ENCODE assay signal across 8 cellular contexts in the genomic region with DNA sequence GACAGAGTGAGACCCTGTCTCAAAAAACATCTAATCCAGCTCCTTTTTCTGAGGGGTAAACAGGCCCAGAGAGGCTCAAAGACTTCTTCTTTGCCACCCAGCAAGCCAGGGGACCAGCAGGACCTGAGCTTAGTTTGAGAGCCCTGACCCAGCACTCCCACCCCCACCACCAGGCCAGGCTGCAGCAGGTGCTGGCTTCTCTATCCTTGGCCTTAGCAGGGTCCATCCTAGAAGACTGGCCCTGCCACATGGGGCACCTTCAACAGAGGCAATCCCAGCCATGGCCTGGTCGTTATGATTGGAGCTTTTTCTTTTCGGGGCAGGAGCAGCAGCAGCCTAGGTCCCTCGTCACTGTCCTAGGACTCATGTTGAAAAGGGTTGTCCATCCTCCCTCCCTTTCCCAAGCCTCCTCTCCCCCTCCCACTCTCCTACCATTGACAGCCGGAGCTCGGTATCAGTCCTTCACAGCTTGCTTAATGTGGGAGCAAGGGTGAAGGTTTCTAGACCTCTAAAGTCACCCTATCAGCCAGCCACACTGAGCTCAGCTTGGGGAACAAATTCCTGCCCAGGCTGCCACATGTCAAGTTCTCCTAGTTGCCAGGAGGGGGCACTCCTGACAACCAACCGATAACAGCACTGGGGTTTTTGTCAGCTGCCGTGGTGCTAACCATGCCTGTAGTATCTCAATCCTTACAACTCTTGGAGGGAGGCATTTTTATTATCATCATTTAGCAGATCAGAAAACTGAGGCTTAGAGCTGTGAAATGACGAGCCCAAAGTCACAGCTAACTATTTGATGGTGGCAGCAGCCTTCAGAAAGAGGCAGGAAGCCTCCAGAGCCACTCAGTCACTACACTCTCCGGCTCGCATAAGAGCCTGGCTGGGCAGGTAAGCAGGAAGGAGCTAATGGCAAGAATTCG. TPM values are rescaled to one million over a fixed set of nuclear protein-coding genes. Genes with fewer than 3 reads are reported as not detected.
DNase-seq lines count a peak whose midpoint lies in the region; ATAC-seq and TF ChIP-seq lines count a peak whose summit lies in the region.

No MANE protein-coding gene starts in this region.

- peak overlapping the region; percentile 70 for H3K27ac Mint-ChIP-seq in CD8-positive, alpha-beta T cell

- peaks cover 43% of the 10 kb centered on the region for H3K36me3 Mint-ChIP-seq in CD8-positive, alpha-beta T cell

- no peak overlapping the region for H3K4me3 ChIP-seq in CD8-positive, alpha-beta T cell (ENCODE audit: low read depth, low read length)

- H3K4me1 ChIP-seq in CD8-positive, alpha-beta T cell (ENCODE audit: insufficient read depth, low read length): peaks cover 6% of the 10 kb centered on the region

- POLR2A ChIA-PET in CD8-positive, alpha-beta T cell (lab: Charles Lee): interaction anchor here (0.6 to 2.5 kb wide), 7 partner anchors 10 to 148 kb away, joined by 3 to 11 read pairs (median 5); a partner anchor contains a TSS

- TF ChIP-seq CTCF in CD8-positive, alpha-beta T cell (IDR thresholded peaks at IDR 0.05): peak; percentile 79

- no peak overlapping the region for H3K27ac ChIP-seq in CD8-positive, alpha-beta T cell (ENCODE audit: low read depth, low read length)

- H3K27me3 ChIP-seq in CD8-positive, alpha-beta T cell (ENCODE audit: insufficient read depth, low read length): no peaks in the 10 kb centered on the region

- peaks cover 22% of the 10 kb centered on the region for H3K4me1 Mint-ChIP-seq in CD8-positive, alpha-beta T cell (ENCODE audit: low read depth)

- peak; percentile 94 for ATAC-seq in CD8-positive, alpha-beta T cell

- no peaks in the 10 kb centered on the region for H3K9me3 ChIP-seq in CD8-positive, alpha-beta T cell (ENCODE audit: low read length)

- H3K9me3 Mint-ChIP-seq in CD8-positive, alpha-beta T cell: no peaks in the 10 kb centered on the region

- DNase-seq in CD8-positive, alpha-beta T cell: peak in 6 of 7 experiments; percentile 32 to 67 (median 56)
- peak; percentile 67 for DNase-seq in H4 (ENCODE audit: low spot score)
- peak; percentile 13 for DNase-seq in NCI-H510A (lab: John Stamatoyannopoulos, UW)
- DNase-seq in activated CD4-positive, alpha-beta T cell treated with anti-CD3 and anti-CD28 coated beads for 4 hours: peak; percentile 52 to 54
- peak; percentile 75 for DNase-seq in ecto neural progenitor cell (ENCODE audit: low spot score)
- peak; percentile 82 to 85 for DNase-seq in lung microvascular endothelial cell (ENCODE audit: low read depth in 2 of 2)
- peak; percentile 27 for DNase-seq in stimulated activated CD8-positive, alpha-beta memory T cell treated with anti-CD3 and anti-CD28 coated beads, Interleukin-15, amount 100 ng/mL, for 1 hour (ENCODE audit: low read depth)
- no peak for DNase-seq in NCI-H2029 treated with DMSO at 0.1 percent for 48 hours (lab: John Stamatoyannopoulos, UW)

- H3K36me3 ChIP-seq in CD8-positive, alpha-beta T cell (ENCODE audit: insufficient read depth, low read length): peaks cover 17% of the 10 kb centered on the region

- H3K4me3 Mint-ChIP-seq in CD8-positive, alpha-beta T cell: peak overlapping the region; percentile 49

- intact Hi-C loops in CD8-positive, alpha-beta T cell (cut with DNase I, micrococcal nuclease): loop anchor here (1.0 to 5.0 kb wide), 4 partner anchors 10 to 117 kb away; a partner anchor contains a TSS

- CTCF ChIA-PET in CD8-positive, alpha-beta T cell (lab: Charles Lee): interaction anchor here (0.7 to 4.1 kb wide), 22 partner anchors 9 to 172 kb away, joined by 3 to 52 read pairs (median 4); a partner anchor contains a TSS

- H3K27me3 Mint-ChIP-seq in CD8-positive, alpha-beta T cell (ENCODE audit: low read depth): no peaks in the 10 kb centered on the region

RNA-seq across cellular contexts. Expression of a gene that starts 11.2 kb away (rescaled TPM):
- 10 to 100 TPM; 28.6 to 30.8 TPM for total RNA-seq in CD8-positive, alpha-beta T cell
- total RNA-seq in H4 (2014; rRNA removed; shearing (Covaris generic)): 179 and 180 TPM in 2 replicates
- 42.1 and 55.8 TPM in 2 replicates for total RNA-seq in lung microvascular endothelial cell

RNA-seq across cellular contexts. Expression of a gene that starts 11.2 kb away (rescaled TPM):
- under 1 TPM; 0.53 to 0.60 TPM for total RNA-seq in CD8-positive, alpha-beta T cell
- total RNA-seq in H4 (2014; rRNA removed; shearing (Covaris generic)): 9.4 and 11.9 TPM in 2 replicates
- total RNA-seq in lung microvascular endothelial cell: 0.79 and 1.5 TPM in 2 replicates

RNA-seq across cellular contexts. Expression of a gene that starts 15.9 kb away (rescaled TPM):
- 1 to 10 TPM; 9.0 to 9.4 TPM for total RNA-seq in CD8-positive, alpha-beta T cell
- 21.0 and 22.3 TPM in 2 replicates for total RNA-seq in H4 (2014; rRNA removed; shearing (Covaris generic))
- total RNA-seq in lung microvascular endothelial cell: 15.3 and 18.5 TPM in 2 replicates

RNA-seq across cellular contexts. Expression of a gene that starts 35.5 kb away (rescaled TPM):
- 10 to 100 TPM; 59.1 to 59.9 TPM for total RNA-seq in CD8-positive, alpha-beta T cell
- 201 and 234 TPM in 2 replicates for total RNA-seq in H4 (2014; rRNA removed; shearing (Covaris generic))
- total RNA-seq in lung microvascular endothelial cell: 92.3 and 95.9 TPM in 2 replicates
